ENCODE assay signal across 8 cellular contexts in the genomic region with DNA sequence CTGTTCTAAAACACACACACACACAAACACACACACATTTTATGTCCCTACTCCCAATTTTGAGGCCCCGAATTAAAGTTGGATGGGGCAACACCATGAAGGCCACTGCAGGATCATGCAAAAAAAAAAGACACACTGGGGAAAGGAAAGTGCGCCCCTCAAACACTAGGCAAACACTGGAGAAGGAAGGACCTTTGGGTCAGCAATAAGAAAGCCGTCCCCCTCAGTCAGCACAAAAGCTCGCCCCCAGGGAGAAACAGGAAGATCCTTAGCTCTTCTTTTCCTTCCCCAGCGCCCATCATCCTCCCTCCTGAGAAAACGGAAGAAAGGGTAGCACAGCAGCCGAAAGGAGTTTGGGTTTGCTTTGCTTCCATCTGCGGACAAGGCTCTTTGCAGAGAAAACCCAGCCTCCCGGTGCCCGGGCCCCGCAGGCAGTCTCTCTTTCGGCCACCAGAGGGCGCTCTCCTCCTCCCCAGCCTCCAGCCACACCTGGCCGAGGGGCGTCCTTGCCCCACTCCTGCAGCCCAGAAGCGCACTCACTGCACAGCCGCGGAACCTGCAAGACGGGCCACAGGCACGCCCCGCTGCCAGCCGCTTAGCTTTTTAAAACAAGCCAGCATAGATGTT.
DNase-seq lines count a peak whose midpoint lies in the region; ATAC-seq and TF ChIP-seq lines count a peak whose summit lies in the region.

No MANE protein-coding gene starts in this region.

- H2AFZ ChIP-seq in Karpas-422 (ENCODE audit: low read length) = no peak overlapping the region
- peak overlapping the region; percentile 92 for H2AFZ ChIP-seq in parathyroid adenoma

- H3K36me3 Mint-ChIP-seq in activated naive CD8-positive, alpha-beta T cell treated with anti-CD3 and anti-CD28 coated beads, Interleukin-2, amount 10 ng/mL, durations not matched to agents 7 days and 5 days = no peaks in the 10 kb centered on the region
- no peaks in the 10 kb centered on the region for H3K36me3 Mint-ChIP-seq in type B pancreatic cell

- H3K27ac ChIP-seq in Karpas-422 (ENCODE audit: low read length) = no peak overlapping the region
- peak overlapping the region; percentile 39 for H3K27ac ChIP-seq in parathyroid adenoma

- H3K27ac Mint-ChIP-seq in activated naive CD8-positive, alpha-beta T cell treated with anti-CD3 and anti-CD28 coated beads, Interleukin-2, amount 10 ng/mL, durations not matched to agents 7 days and 5 days = no peak overlapping the region
- peak overlapping the region; percentile 30 for H3K27ac Mint-ChIP-seq in type B pancreatic cell

- H3K4me1 ChIP-seq in Karpas-422 (ENCODE audit: low read length) (no peaks in the 10 kb centered on the region), parathyroid adenoma (peaks cover 10% of the 10 kb centered on the region)

- ATAC-seq in GM21717 (IDR thresholded peaks at IDR 0.05; ENCODE audit: unreplicated experiment) = peak; percentile 88
- ATAC-seq in SK-N-SH treated with all-trans-retinoic acid at 6 μM for 48 hours = peak; percentile 99
- ATAC-seq in activated naive CD8-positive, alpha-beta T cell treated with anti-CD3 and anti-CD28 coated beads, Interleukin-2, amount 10 ng/mL, durations not matched to agents 7 days and 5 days (ENCODE audit: low read depth) = peak; percentile 85

- no peaks in the 10 kb centered on the region for H3K79me2 ChIP-seq in Karpas-422 (ENCODE audit: low read length)
- H3K79me2 ChIP-seq in parathyroid adenoma = no peaks in the 10 kb centered on the region

- intact Hi-C loops in cardiac septum (cut with DNase I) = no loop called here

- peaks cover 11% of the 10 kb centered on the region for H3K4me1 Mint-ChIP-seq in activated naive CD8-positive, alpha-beta T cell treated with anti-CD3 and anti-CD28 coated beads, Interleukin-2, amount 10 ng/mL, durations not matched to agents 7 days and 5 days
- peaks cover 12% of the 10 kb centered on the region for H3K4me1 Mint-ChIP-seq in type B pancreatic cell (ENCODE audit: unreplicated experiment)

- no peak overlapping the region for H3K4me2 ChIP-seq in Karpas-422 (ENCODE audit: low read depth, low read length, poor library complexity, severe bottlenecking)
- peak overlapping the region; percentile 44 for H3K4me2 ChIP-seq in parathyroid adenoma (ENCODE audit: low read length)

- H3K27me3 ChIP-seq in Karpas-422 (ENCODE audit: low read length) (0 out of 2 replicates have a peak, but pooled peaks cover 2% of the 10 kb centered on the region), parathyroid adenoma (ENCODE audit: control insufficient read depth, insufficient read depth, low read length) (no peaks in the 10 kb centered on the region)

- no peaks in the 10 kb centered on the region for H4K20me1 ChIP-seq in Karpas-422 (ENCODE audit: insufficient read depth, low read depth, low read length)

- POLR2A ChIA-PET in activated naive CD8-positive, alpha-beta T cell treated with anti-CD3 and anti-CD28 coated beads, Interleukin-2, amount 10 ng/mL, durations not matched to agents 7 days and 5 days (lab: Charles Lee) = no interaction called here

- H3K9me3 ChIP-seq in Karpas-422 (ENCODE audit: low read length) (no peaks in the 10 kb centered on the region), parathyroid adenoma (ENCODE audit: control insufficient read depth, low read length) (no peaks in the 10 kb centered on the region)

- H3K4me3 Mint-ChIP-seq in activated naive CD8-positive, alpha-beta T cell treated with anti-CD3 and anti-CD28 coated beads, Interleukin-2, amount 10 ng/mL, durations not matched to agents 7 days and 5 days = peak overlapping the region; percentile 22
- H3K4me3 Mint-ChIP-seq in type B pancreatic cell = peak overlapping the region; percentile 87

- H3K9me2 ChIP-seq in Karpas-422 (replicated peaks; ENCODE audit: insufficient read depth, low read length) = no peaks in the 10 kb centered on the region

- no peak overlapping the region for H3K4me3 ChIP-seq in Karpas-422 (ENCODE audit: low read length)
- H3K4me3 ChIP-seq in parathyroid adenoma (ENCODE audit: low read depth, low read length) = peak overlapping the region; percentile 17

- peaks cover 41% of the 10 kb centered on the region for H3K27me3 Mint-ChIP-seq in activated naive CD8-positive, alpha-beta T cell treated with anti-CD3 and anti-CD28 coated beads, Interleukin-2, amount 10 ng/mL, durations not matched to agents 7 days and 5 days
- H3K27me3 Mint-ChIP-seq in type B pancreatic cell = peaks cover 5% of the 10 kb centered on the region

- H3K9me3 Mint-ChIP-seq in activated naive CD8-positive, alpha-beta T cell treated with anti-CD3 and anti-CD28 coated beads, Interleukin-2, amount 10 ng/mL, durations not matched to agents 7 days and 5 days = no peaks in the 10 kb centered on the region
- H3K9me3 Mint-ChIP-seq in type B pancreatic cell = no peaks in the 10 kb centered on the region

- TF ChIP-seq CTCF in parathyroid adenoma (IDR thresholded peaks at IDR 0.05) (peak; percentile 99), type B pancreatic cell (conservative IDR thresholded peaks at IDR 0.05) (peak; percentile 100)

- DNase-seq in DMS79 (lab: John Stamatoyannopoulos, UW) (peak; percentile 5), Karpas-422 (peak; percentile 76), cardiac septum (ENCODE audit: low spot score) (peak; percentile 91), type B pancreatic cell (ENCODE audit: extremely low spot score, unreplicated experiment) (peak; percentile 93)
- DNase-seq in activated naive CD8-positive, alpha-beta T cell treated with anti-CD3 and anti-CD28 coated beads, Interleukin-2, amount 10 ng/mL, durations not matched to agents 7 days and 5 days = peak; percentile 77

- H3K36me3 ChIP-seq in Karpas-422 (ENCODE audit: insufficient read depth, low read length) (no peaks in the 10 kb centered on the region), parathyroid adenoma (ENCODE audit: control insufficient read depth, insufficient read depth, low read length) (no peaks in the 10 kb centered on the region)

- H3K9ac ChIP-seq in Karpas-422 (ENCODE audit: low read length) = no peak overlapping the region
- H3K9ac ChIP-seq in parathyroid adenoma = no peak overlapping the region

TF ChIP-seq in SK-N-SH treated with all-trans-retinoic acid at 6 μM for 48 hours, 23 proteins besides CTCF, POLR2A, EP300 and RAD21 (continues in another document):
- TF ChIP-seq CSDC2 (CRISPR knock-in tag; IDR thresholded peaks at IDR 0.05) = no peak
- no peak for TF ChIP-seq ARNTL (CRISPR knock-in tag; IDR thresholded peaks at IDR 0.05; ENCODE audit: borderline replicate concordance, low read depth)
- no peak for TF ChIP-seq ZFP3 (CRISPR knock-in tag; IDR thresholded peaks at IDR 0.05)
- TF ChIP-seq BACH2 (CRISPR knock-in tag; IDR thresholded peaks at IDR 0.05; ENCODE audit: borderline replicate concordance) = no peak
- TF ChIP-seq RARB (CRISPR knock-in tag; IDR thresholded peaks at IDR 0.05) = no peak
- no peak for TF ChIP-seq OSR1 (CRISPR knock-in tag; IDR thresholded peaks at IDR 0.05)
- TF ChIP-seq, protein P1, sequence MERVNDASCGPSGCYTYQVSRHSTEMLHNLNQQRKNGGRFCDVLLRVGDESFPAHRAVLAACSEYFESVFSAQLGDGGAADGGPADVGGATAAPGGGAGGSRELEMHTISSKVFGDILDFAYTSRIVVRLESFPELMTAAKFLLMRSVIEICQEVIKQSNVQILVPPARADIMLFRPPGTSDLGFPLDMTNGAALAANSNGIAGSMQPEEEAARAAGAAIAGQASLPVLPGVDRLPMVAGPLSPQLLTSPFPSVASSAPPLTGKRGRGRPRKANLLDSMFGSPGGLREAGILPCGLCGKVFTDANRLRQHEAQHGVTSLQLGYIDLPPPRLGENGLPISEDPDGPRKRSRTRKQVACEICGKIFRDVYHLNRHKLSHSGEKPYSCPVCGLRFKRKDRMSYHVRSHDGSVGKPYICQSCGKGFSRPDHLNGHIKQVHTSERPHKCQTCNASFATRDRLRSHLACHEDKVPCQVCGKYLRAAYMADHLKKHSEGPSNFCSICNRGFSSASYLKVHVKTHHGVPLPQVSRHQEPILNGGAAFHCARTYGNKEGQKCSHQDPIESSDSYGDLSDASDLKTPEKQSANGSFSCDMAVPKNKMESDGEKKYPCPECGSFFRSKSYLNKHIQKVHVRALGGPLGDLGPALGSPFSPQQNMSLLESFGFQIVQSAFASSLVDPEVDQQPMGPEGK (CRISPR knock-in tag; IDR thresholded peaks at IDR 0.05; ENCODE audit: borderline replicate concordance) = no peak
- TF ChIP-seq ZFP30 (CRISPR knock-in tag; IDR thresholded peaks at IDR 0.05) = no peak
- no peak for TF ChIP-seq PPARA (CRISPR knock-in tag; IDR thresholded peaks at IDR 0.05; ENCODE audit: borderline replicate concordance)
- TF ChIP-seq, protein P2, sequence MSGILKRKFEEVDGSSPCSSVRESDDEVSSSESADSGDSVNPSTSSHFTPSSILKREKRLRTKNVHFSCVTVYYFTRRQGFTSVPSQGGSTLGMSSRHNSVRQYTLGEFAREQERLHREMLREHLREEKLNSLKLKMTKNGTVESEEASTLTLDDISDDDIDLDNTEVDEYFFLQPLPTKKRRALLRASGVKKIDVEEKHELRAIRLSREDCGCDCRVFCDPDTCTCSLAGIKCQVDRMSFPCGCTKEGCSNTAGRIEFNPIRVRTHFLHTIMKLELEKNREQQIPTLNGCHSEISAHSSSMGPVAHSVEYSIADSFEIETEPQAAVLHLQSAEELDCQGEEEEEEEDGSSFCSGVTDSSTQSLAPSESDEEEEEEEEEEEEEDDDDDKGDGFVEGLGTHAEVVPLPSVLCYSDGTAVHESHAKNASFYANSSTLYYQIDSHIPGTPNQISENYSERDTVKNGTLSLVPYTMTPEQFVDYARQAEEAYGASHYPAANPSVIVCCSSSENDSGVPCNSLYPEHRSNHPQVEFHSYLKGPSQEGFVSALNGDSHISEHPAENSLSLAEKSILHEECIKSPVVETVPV (CRISPR knock-in tag; IDR thresholded peaks at IDR 0.05) = no peak

Comparison
In these comparisons a context has a peak if more than half of its experiments do, and no peak if none do; other contexts are left out.
1. DNase-seq: peak in every context shown above with its lines; median percentile 93 in type B pancreatic cell; 91 in cardiac septum; 77 in activated naive CD8-positive, alpha-beta T cell treated with anti-CD3 and anti-CD28 coated beads, Interleukin-2, amount 10 ng/mL, durations not matched to agents 7 days and 5 days; 76 in Karpas-422; 5 in DMS79.